Comparison of ENCODE assay signal across 18 cellular contexts in the genomic region with DNA sequence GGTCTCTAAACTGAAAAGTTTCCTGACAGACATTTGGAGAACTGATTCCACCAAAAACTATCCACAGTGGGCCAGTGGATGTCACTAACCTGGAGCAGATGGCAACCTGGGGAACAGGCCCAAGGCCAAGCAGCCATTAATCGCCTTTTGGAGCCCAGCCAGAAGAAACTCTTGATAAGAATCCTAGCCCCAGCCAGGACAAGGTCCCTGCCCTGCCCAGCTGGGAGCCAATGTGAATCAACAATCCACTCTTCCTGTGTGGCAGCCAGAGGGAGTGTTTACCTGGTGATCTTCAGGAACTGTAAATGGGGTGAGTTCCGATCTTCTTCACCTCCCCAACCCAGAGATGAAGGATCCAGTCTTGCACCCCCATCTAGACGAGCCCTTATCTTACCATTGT. TPM values are rescaled to one million over a fixed set of nuclear protein-coding genes. Genes with fewer than 3 reads are reported as not detected.
"Had no signal": no experiment of that assay in that cellular context is flagged by ENCODE, and none has a peak within 500 bp of the region (broad histone marks: within the 10 kb centered on the region; RNA-seq: fewer than 3 reads in every experiment).

No MANE protein-coding gene starts in this region.

- H3K4me1 ChIP-seq: psoas muscle, sigmoid colon had no signal

- H3K27ac ChIP-seq: psoas muscle, sigmoid colon, suprapubic skin had no signal

- H3K4me3 ChIP-seq: psoas muscle, sigmoid colon, suprapubic skin had no signal

- DNase-seq: activated effector memory CD4-positive, alpha-beta T cell treated with Interleukin-2 at 50 U/mL for 16 hours; amniotic stem cell; endodermal cell; hypothalamus; kidney glomerular epithelial cell; occipital lobe; psoas muscle; sigmoid colon; stimulated activated CD4-positive, alpha-beta T cell treated with anti-CD3 and anti-CD28 coated beads, Interleukin-12 subunit alpha, Interleukin-12 subunit beta, amount 100 ng/mL, for 4 hours; stimulated activated naive CD4-positive, alpha-beta T cell treated with Interleukin-2 at 50 U/mL for 16 hours had no signal

- ATAC-seq: activated CD4-positive, CD25-positive, alpha-beta regulatory T cell treated with anti-CD3 and anti-CD28 coated beads, Interleukin-2, amount 50 U/mL, for 24 hours; activated naive CD4-positive, alpha-beta T cell treated with anti-CD3 and anti-CD28 coated beads, Interleukin-2, amount 50 U/mL, for 72 hours; psoas muscle had no signal

- H3K36me3 ChIP-seq: sigmoid colon, suprapubic skin had no signal

- H3K9me3 ChIP-seq: sigmoid colon, suprapubic skin had no signal

RNA-seq across cellular contexts. Expression of a gene that starts 14.5 kb away (rescaled TPM):
- total RNA-seq: activated naive CD4-positive, alpha-beta T cell treated with anti-CD3 and anti-CD28 coated beads, Interleukin-2, amount 50 U/mL, for 72 hours; endodermal cell; glomerular endothelial cell; lung microvascular endothelial cell; mononuclear cell; occipital lobe; sigmoid colon; suprapubic skin; T-helper 2 cell treated with Interferon-gamma antibody and Interleukin-4, amounts not matched to agents 100 ng/mL and 5 ng/mL, for 36 hours; ureter had no signal
